Comparison of ENCODE assay signal across 1 cellular context in the genomic region with DNA sequence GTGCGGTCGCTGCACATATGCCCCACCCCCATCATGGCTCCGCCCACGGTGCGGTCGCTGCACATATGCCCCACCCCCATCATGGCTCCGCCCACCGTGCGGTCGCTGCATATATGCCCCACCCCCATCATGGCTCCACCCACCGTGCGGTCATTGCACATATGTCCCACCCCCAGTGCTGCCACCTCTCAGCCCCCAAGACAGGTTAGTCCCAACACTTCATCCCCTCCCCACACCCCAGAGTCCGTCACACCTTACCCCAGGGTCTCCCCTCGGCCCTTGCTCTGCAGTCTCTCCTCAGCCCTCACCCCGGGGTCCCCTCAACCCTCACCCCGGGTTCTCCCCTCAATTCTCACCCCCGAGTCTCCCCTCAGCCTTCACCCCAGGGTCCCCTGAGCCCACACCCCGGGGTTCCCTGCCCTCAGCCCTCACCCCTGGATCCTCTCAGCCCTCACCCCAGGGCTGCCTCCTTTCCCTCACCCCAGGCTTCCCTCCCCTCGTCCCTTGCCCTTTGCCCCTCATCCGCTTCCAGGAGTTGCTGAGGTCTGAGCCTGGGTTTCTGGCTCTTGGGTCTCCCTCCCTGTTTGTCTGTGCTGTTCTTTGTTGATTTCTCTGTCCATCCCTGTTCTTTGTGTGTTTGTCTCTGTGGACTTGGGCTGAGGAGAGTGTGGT.
TF ChIP-seq lines count a peak whose summit lies in the region.

No MANE protein-coding gene starts in this region.

TF ChIP-seq in H1, 55 proteins besides CTCF, POLR2A, EP300 and RAD21:
- TF ChIP-seq EZH2 (IDR thresholded peaks at IDR 0.05; ENCODE audit: low read depth, low read length, severe bottlenecking) = no peak
- TF ChIP-seq KDM5A (IDR thresholded peaks at IDR 0.05; ENCODE audit: low read length) = no peak
- TF ChIP-seq, protein P1, sequence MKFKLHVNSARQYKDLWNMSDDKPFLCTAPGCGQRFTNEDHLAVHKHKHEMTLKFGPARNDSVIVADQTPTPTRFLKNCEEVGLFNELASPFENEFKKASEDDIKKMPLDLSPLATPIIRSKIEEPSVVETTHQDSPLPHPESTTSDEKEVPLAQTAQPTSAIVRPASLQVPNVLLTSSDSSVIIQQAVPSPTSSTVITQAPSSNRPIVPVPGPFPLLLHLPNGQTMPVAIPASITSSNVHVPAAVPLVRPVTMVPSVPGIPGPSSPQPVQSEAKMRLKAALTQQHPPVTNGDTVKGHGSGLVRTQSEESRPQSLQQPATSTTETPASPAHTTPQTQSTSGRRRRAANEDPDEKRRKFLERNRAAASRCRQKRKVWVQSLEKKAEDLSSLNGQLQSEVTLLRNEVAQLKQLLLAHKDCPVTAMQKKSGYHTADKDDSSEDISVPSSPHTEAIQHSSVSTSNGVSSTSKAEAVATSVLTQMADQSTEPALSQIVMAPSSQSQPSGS (IDR thresholded peaks at IDR 0.05; ENCODE audit: low read length) = no peak
- TF ChIP-seq, protein P2, sequence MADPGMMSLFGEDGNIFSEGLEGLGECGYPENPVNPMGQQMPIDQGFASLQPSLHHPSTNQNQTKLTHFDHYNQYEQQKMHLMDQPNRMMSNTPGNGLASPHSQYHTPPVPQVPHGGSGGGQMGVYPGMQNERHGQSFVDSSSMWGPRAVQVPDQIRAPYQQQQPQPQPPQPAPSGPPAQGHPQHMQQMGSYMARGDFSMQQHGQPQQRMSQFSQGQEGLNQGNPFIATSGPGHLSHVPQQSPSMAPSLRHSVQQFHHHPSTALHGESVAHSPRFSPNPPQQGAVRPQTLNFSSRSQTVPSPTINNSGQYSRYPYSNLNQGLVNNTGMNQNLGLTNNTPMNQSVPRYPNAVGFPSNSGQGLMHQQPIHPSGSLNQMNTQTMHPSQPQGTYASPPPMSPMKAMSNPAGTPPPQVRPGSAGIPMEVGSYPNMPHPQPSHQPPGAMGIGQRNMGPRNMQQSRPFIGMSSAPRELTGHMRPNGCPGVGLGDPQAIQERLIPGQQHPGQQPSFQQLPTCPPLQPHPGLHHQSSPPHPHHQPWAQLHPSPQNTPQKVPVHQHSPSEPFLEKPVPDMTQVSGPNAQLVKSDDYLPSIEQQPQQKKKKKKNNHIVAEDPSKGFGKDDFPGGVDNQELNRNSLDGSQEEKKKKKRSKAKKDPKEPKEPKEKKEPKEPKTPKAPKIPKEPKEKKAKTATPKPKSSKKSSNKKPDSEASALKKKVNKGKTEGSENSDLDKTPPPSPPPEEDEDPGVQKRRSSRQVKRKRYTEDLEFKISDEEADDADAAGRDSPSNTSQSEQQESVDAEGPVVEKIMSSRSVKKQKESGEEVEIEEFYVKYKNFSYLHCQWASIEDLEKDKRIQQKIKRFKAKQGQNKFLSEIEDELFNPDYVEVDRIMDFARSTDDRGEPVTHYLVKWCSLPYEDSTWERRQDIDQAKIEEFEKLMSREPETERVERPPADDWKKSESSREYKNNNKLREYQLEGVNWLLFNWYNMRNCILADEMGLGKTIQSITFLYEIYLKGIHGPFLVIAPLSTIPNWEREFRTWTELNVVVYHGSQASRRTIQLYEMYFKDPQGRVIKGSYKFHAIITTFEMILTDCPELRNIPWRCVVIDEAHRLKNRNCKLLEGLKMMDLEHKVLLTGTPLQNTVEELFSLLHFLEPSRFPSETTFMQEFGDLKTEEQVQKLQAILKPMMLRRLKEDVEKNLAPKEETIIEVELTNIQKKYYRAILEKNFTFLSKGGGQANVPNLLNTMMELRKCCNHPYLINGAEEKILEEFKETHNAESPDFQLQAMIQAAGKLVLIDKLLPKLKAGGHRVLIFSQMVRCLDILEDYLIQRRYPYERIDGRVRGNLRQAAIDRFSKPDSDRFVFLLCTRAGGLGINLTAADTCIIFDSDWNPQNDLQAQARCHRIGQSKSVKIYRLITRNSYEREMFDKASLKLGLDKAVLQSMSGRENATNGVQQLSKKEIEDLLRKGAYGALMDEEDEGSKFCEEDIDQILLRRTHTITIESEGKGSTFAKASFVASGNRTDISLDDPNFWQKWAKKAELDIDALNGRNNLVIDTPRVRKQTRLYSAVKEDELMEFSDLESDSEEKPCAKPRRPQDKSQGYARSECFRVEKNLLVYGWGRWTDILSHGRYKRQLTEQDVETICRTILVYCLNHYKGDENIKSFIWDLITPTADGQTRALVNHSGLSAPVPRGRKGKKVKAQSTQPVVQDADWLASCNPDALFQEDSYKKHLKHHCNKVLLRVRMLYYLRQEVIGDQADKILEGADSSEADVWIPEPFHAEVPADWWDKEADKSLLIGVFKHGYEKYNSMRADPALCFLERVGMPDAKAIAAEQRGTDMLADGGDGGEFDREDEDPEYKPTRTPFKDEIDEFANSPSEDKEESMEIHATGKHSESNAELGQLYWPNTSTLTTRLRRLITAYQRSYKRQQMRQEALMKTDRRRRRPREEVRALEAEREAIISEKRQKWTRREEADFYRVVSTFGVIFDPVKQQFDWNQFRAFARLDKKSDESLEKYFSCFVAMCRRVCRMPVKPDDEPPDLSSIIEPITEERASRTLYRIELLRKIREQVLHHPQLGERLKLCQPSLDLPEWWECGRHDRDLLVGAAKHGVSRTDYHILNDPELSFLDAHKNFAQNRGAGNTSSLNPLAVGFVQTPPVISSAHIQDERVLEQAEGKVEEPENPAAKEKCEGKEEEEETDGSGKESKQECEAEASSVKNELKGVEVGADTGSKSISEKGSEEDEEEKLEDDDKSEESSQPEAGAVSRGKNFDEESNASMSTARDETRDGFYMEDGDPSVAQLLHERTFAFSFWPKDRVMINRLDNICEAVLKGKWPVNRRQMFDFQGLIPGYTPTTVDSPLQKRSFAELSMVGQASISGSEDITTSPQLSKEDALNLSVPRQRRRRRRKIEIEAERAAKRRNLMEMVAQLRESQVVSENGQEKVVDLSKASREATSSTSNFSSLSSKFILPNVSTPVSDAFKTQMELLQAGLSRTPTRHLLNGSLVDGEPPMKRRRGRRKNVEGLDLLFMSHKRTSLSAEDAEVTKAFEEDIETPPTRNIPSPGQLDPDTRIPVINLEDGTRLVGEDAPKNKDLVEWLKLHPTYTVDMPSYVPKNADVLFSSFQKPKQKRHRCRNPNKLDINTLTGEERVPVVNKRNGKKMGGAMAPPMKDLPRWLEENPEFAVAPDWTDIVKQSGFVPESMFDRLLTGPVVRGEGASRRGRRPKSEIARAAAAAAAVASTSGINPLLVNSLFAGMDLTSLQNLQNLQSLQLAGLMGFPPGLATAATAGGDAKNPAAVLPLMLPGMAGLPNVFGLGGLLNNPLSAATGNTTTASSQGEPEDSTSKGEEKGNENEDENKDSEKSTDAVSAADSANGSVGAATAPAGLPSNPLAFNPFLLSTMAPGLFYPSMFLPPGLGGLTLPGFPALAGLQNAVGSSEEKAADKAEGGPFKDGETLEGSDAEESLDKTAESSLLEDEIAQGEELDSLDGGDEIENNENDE (IDR thresholded peaks at IDR 0.05; ENCODE audit: insufficient replicate concordance, low read length) = no peak
- no peak for TF ChIP-seq ASH2L (IDR thresholded peaks at IDR 0.05; ENCODE audit: low read length)
- TF ChIP-seq CBX5 (IDR thresholded peaks at IDR 0.05; ENCODE audit: low read depth, low read length) = no peak
TF ChIP-seq in H1: peak in this region for 0.
